29 cellular contexts compared by ENCODE assay signal in the genomic region with DNA sequence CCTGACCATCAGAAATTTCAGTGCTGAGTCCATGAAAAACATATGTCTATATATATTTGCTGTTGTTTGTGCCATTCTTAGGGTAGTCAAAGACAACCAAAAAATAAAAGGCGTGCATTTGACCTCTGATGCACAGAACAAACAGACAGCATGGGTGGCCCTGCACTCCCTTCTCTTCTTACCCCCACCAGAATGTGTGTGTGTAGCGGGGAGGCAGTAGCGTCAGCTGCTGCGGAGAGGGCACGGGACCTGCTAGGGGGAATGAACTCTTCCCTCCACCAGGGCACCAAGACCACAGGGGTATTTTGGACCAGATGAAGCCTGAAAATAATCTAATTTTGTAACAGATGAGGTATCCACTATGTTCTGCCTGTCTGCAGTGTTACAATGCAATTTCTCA.
"Had no signal": no experiment of that assay in that cellular context is flagged by ENCODE, and none has a peak within 500 bp of the region (broad histone marks: within the 10 kb centered on the region; RNA-seq: fewer than 3 reads in every experiment).

No MANE protein-coding gene starts in this region.

- H3K4me3 Mint-ChIP-seq: activated B cell treated with CpG ODN at 0.5 μM for 24 hours; activated CD8-positive, alpha-beta T cell treated with anti-CD3 and anti-CD28 coated beads for 36 hours; activated naive CD4-positive, alpha-beta T cell treated with anti-CD3 and anti-CD28 coated beads for 36 hours; activated naive CD4-positive, alpha-beta T cell treated with anti-CD3 and anti-CD28 coated beads, Interleukin-2, amount 50 U/mL, for 24 hours; activated naive CD8-positive, alpha-beta T cell treated with anti-CD3 and anti-CD28 coated beads for 36 hours; activated naive CD8-positive, alpha-beta T cell treated with anti-CD3 and anti-CD28 coated beads, Interleukin-2, amount 50 U/mL, for 24 hours; activated T-cell treated with anti-CD3 and anti-CD28 coated beads, Interleukin-2, amount 50 U/mL, for 4 hours; activated T-helper 1 cell treated with anti-CD3 and anti-CD28 coated beads, Interleukin-12 subunit alpha, Interleukin-12 subunit beta, Interleukin-2, Interleukin-4 antibody, amounts not matched to agents 30 ng/mL and 10 ng/mL and 1 ng/mL, durations not matched to agents 14 hours and 24 hours and 36 hours; endodermal cell; T-helper 17 cell; T-helper 2 cell treated with Interferon-gamma antibody and Interleukin-4, amounts not matched to agents 5 μg/mL and 100 μg/mL, for 36 hours had no signal

- H3K9me3 ChIP-seq: adrenal gland, body of pancreas had no signal

- H3K4me1 Mint-ChIP-seq: activated B cell treated with CpG ODN at 0.5 μM for 24 hours; activated naive CD4-positive, alpha-beta T cell treated with anti-CD3 and anti-CD28 coated beads, Interleukin-2, amount 50 U/mL, for 24 hours; activated naive CD8-positive, alpha-beta T cell treated with anti-CD3 and anti-CD28 coated beads for 36 hours; activated naive CD8-positive, alpha-beta T cell treated with anti-CD3 and anti-CD28 coated beads, Interleukin-2, amount 50 U/mL, for 24 hours; endodermal cell had no signal

- H3K27ac ChIP-seq: adrenal gland, body of pancreas, WERI-Rb-1 had no signal

- H3K27ac Mint-ChIP-seq: activated B cell treated with CpG ODN at 0.5 μM for 24 hours; activated CD8-positive, alpha-beta T cell treated with anti-CD3 and anti-CD28 coated beads for 36 hours; activated naive CD4-positive, alpha-beta T cell treated with anti-CD3 and anti-CD28 coated beads for 36 hours; activated naive CD4-positive, alpha-beta T cell treated with anti-CD3 and anti-CD28 coated beads, Interleukin-2, amount 50 U/mL, for 24 hours; activated naive CD8-positive, alpha-beta T cell treated with anti-CD3 and anti-CD28 coated beads for 36 hours; activated naive CD8-positive, alpha-beta T cell treated with anti-CD3 and anti-CD28 coated beads, Interleukin-2, amount 50 U/mL, for 24 hours; activated T-helper 1 cell treated with anti-CD3 and anti-CD28 coated beads, Interleukin-12 subunit alpha, Interleukin-12 subunit beta, Interleukin-2, Interleukin-4 antibody, amounts not matched to agents 30 ng/mL and 10 ng/mL and 1 ng/mL, durations not matched to agents 14 hours and 24 hours and 36 hours; activated T-helper 2 cell treated with anti-CD3 and anti-CD28 coated beads, Interferon-gamma antibody, Interleukin-2, Interleukin-4, amounts not matched to agents 10 μg/mL and 5 μg/mL and 100 μg/mL, durations not matched to agents 14 hours and 24 hours and 36 hours; endodermal cell; T-helper 17 cell; T-helper 2 cell treated with Interferon-gamma antibody and Interleukin-4, amounts not matched to agents 5 μg/mL and 100 μg/mL, for 36 hours had no signal

- H3K36me3 Mint-ChIP-seq: activated naive CD4-positive, alpha-beta T cell treated with anti-CD3 and anti-CD28 coated beads, Interleukin-2, amount 50 U/mL, for 24 hours; activated naive CD8-positive, alpha-beta T cell treated with anti-CD3 and anti-CD28 coated beads for 36 hours had no signal

- H3K4me3 ChIP-seq: adrenal gland, body of pancreas had no signal

- DNase-seq: activated B cell treated with CpG ODN at 0.5 μM for 24 hours; activated CD4-positive, alpha-beta T cell treated with anti-CD3 and anti-CD28 coated beads for 48 hours; activated CD4-positive, alpha-beta T cell treated with anti-CD3 and anti-CD28 coated beads, Interleukin-2, amount 50 U/mL, for 1 hour; activated CD4-positive, alpha-beta T cell treated with anti-CD3 and anti-CD28 coated beads, Interleukin-2, amount 50 U/mL, for 48 hours; activated CD8-positive, alpha-beta memory T cell treated with anti-CD3 and anti-CD28 coated beads for 24 hours; activated CD8-positive, alpha-beta T cell treated with anti-CD3 and anti-CD28 coated beads for 36 hours; activated effector memory CD4-positive, alpha-beta T cell treated with anti-CD3 and anti-CD28 coated beads, Interleukin-2, amount 50 U/mL, for 16 hours; activated naive CD4-positive, alpha-beta T cell treated with anti-CD3 and anti-CD28 coated beads for 36 hours; activated naive CD8-positive, alpha-beta T cell treated with anti-CD3 and anti-CD28 coated beads for 36 hours; activated naive CD8-positive, alpha-beta T cell treated with anti-CD3 and anti-CD28 coated beads, Interleukin-2, amount 50 U/mL, for 24 hours; activated T-cell treated with anti-CD3 and anti-CD28 coated beads, Interleukin-2, amount 50 U/mL, for 4 hours; amygdala; aorta; body of pancreas; caudate nucleus; effector memory CD4-positive, alpha-beta T cell; foreskin fibroblast; T-helper 1 cell; T-helper 17 cell; T1000; WERI-Rb-1 had no signal

- H3K27me3 ChIP-seq: adrenal gland, body of pancreas had no signal

- H3K9me3 Mint-ChIP-seq: activated CD8-positive, alpha-beta T cell treated with anti-CD3 and anti-CD28 coated beads for 36 hours; activated naive CD4-positive, alpha-beta T cell treated with anti-CD3 and anti-CD28 coated beads for 36 hours; activated naive CD4-positive, alpha-beta T cell treated with anti-CD3 and anti-CD28 coated beads, Interleukin-2, amount 50 U/mL, for 24 hours; activated naive CD8-positive, alpha-beta T cell treated with anti-CD3 and anti-CD28 coated beads for 36 hours; activated naive CD8-positive, alpha-beta T cell treated with anti-CD3 and anti-CD28 coated beads, Interleukin-2, amount 50 U/mL, for 24 hours; activated T-cell treated with anti-CD3 and anti-CD28 coated beads, Interleukin-2, amount 50 U/mL, for 4 hours; activated T-helper 1 cell treated with anti-CD3 and anti-CD28 coated beads, Interleukin-12 subunit alpha, Interleukin-12 subunit beta, Interleukin-2, Interleukin-4 antibody, amounts not matched to agents 30 ng/mL and 10 ng/mL and 1 ng/mL, durations not matched to agents 14 hours and 24 hours and 36 hours; activated T-helper 2 cell treated with anti-CD3 and anti-CD28 coated beads, Interferon-gamma antibody, Interleukin-2, Interleukin-4, amounts not matched to agents 10 μg/mL and 5 μg/mL and 100 μg/mL, durations not matched to agents 14 hours and 24 hours and 36 hours; T-helper 2 cell treated with Interferon-gamma antibody and Interleukin-4, amounts not matched to agents 5 μg/mL and 100 μg/mL, for 36 hours had no signal

- H3K36me3 ChIP-seq: adrenal gland, WERI-Rb-1 had no signal

- H3K4me1 ChIP-seq: adrenal gland, body of pancreas had no signal

- ATAC-seq: activated CD4-positive, CD25-positive, alpha-beta regulatory T cell treated with anti-CD3 and anti-CD28 coated beads, Interleukin-2, amount 50 U/mL, for 24 hours; activated CD8-positive, alpha-beta T cell treated with anti-CD3 and anti-CD28 coated beads for 36 hours; activated naive CD8-positive, alpha-beta T cell treated with anti-CD3 and anti-CD28 coated beads, Interleukin-2, amount 50 U/mL, for 24 hours; activated T-cell treated with anti-CD3 and anti-CD28 coated beads, Interleukin-2, amount 50 U/mL, for 4 hours; body of pancreas; esophagus mucosa; T-helper 17 cell had no signal
